ENCODE assay signal across 1 cellular context in genomic region chr2:160916300-160916699, GRCh38.
A peak's percentile ranks its signal among the peaks of the same experiment; 100 is the strongest.
TF ChIP-seq lines count a peak whose summit lies in the region.

No MANE protein-coding gene starts in this region.

TF ChIP-seq in SK-N-SH, 30 proteins besides CTCF, POLR2A, EP300 and RAD21 (continued from another document):
- TF ChIP-seq RFX5 (IDR thresholded peaks at IDR 0.05; ENCODE audit: low read length) (no peak), YY1 (IDR thresholded peaks at IDR 0.05; ENCODE audit: low read depth) (no peak), JUND (IDR thresholded peaks at IDR 0.05) (no peak), MEF2A (IDR thresholded peaks at IDR 0.05; ENCODE audit: borderline replicate concordance, low read depth) (no peak), NRF1 (IDR thresholded peaks at IDR 0.05; ENCODE audit: low read depth, low read length) (no peak), RXRA (IDR thresholded peaks at IDR 0.05; ENCODE audit: borderline replicate concordance, low read depth) (no peak), PBX3 (IDR thresholded peaks at IDR 0.05) (peak; percentile 18), TAF1 (IDR thresholded peaks at IDR 0.05; ENCODE audit: borderline replicate concordance, low read depth, low read length) (no peak), TEAD4 (IDR thresholded peaks at IDR 0.05; ENCODE audit: borderline replicate concordance, insufficient read depth) (no peak), IRF3 (IDR thresholded peaks at IDR 0.05; ENCODE audit: low read depth, low read length) (no peak), GATA2 (CRISPR knock-in tag; IDR thresholded peaks at IDR 0.05) (no peak), SMC3 (IDR thresholded peaks at IDR 0.05; ENCODE audit: low read depth, low read length) (no peak), FOSL2 (IDR thresholded peaks at IDR 0.05; ENCODE audit: borderline replicate concordance, low read depth) (peak; percentile 47; the same call in 1 of the 2 replicates), CHD2 (IDR thresholded peaks at IDR 0.05; ENCODE audit: low read length, partially characterized antibody) (no peak), NFIC (IDR thresholded peaks at IDR 0.05; ENCODE audit: borderline replicate concordance) (no peak), ELF1 (IDR thresholded peaks at IDR 0.05) (no peak), GABPA (IDR thresholded peaks at IDR 0.05; ENCODE audit: low read depth) (no peak), FOXJ3 (CRISPR knock-in tag; IDR thresholded peaks at IDR 0.05) (no peak), POLR2AphosphoS5 (IDR thresholded peaks at IDR 0.05; ENCODE audit: low read depth, low read length) (no peak), TCF12 (IDR thresholded peaks at IDR 0.05) (peak; percentile 32)
- TF ChIP-seq, protein P1, sequence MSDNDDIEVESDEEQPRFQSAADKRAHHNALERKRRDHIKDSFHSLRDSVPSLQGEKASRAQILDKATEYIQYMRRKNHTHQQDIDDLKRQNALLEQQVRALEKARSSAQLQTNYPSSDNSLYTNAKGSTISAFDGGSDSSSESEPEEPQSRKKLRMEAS (IDR thresholded peaks at IDR 0.05; ENCODE audit: low read depth): no peak
- TF ChIP-seq, protein P2, sequence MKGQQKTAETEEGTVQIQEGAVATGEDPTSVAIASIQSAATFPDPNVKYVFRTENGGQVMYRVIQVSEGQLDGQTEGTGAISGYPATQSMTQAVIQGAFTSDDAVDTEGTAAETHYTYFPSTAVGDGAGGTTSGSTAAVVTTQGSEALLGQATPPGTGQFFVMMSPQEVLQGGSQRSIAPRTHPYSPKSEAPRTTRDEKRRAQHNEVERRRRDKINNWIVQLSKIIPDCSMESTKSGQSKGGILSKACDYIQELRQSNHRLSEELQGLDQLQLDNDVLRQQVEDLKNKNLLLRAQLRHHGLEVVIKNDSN (IDR thresholded peaks at IDR 0.05; ENCODE audit: borderline replicate concordance, low read depth): no peak
